ENCODE assay signal across 8 cellular contexts in the genomic region with DNA sequence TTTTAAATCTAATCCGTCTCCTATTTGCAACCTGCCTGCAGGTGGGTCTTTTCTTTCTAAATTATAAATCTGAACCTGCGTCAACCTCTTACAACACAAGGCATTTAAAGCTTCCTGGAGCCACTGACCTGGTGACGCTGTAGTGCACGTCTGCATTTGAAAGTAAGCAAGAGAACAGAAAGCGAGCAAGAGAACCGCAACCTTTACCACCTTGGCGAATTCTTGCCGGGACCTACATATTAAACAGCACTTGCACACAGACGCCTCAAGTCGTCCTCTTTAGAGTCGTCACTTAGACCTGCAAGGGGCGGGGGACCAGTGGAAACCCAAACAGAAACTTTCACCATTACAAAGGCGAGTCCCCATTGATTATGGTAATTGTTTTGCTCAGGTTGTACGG. TPM values are rescaled to one million over a fixed set of nuclear protein-coding genes. Genes with fewer than 3 reads are reported as not detected.
DNase-seq lines count a peak whose midpoint lies in the region; ATAC-seq, FAIRE-seq and TF ChIP-seq lines count a peak whose summit lies in the region.

No MANE protein-coding gene starts in this region.

- TF ChIP-seq CTCF in heart left ventricle (IDR thresholded peaks at IDR 0.05) (no peak), kidney (IDR thresholded peaks at IDR 0.05; ENCODE audit: borderline replicate concordance, extremely low read depth, insufficient read depth) (no peak), mucosa of descending colon (IDR thresholded peaks at IDR 0.05) (no peak), adrenal gland (IDR thresholded peaks at IDR 0.05) (no peak)
- no peak for TF ChIP-seq CTCF in activated CD8-positive, alpha-beta T cell treated with anti-CD3 and anti-CD28 coated beads for 36 hours (IDR thresholded peaks at IDR 0.05)

- no peaks in the 10 kb centered on the region for H3K9me3 ChIP-seq in heart left ventricle
- H3K9me3 ChIP-seq in kidney (ENCODE audit: control insufficient read depth in 1 of 2, low read length in 2 of 2): no peaks in the 10 kb centered on the region
- H3K9me3 ChIP-seq in mucosa of descending colon: no peaks in the 10 kb centered on the region
- H3K9me3 ChIP-seq in adrenal gland (replicated peaks in 1 of 3): no peaks in the 10 kb centered on the region

- CTCF ChIA-PET in activated CD8-positive, alpha-beta T cell treated with anti-CD3 and anti-CD28 coated beads for 36 hours (lab: Charles Lee): no interaction called here

- intact Hi-C loops in heart left ventricle (cut with DNase I): no loop called here
- intact Hi-C loops in left cardiac atrium (cut with DNase I): no loop called here
- intact Hi-C loops in activated CD8-positive, alpha-beta T cell treated with anti-CD3 and anti-CD28 coated beads for 36 hours (cut with micrococcal nuclease): no loop called here
- intact Hi-C loops in kidney (cut with DNase I): no loop called here
- intact Hi-C loops in mucosa of descending colon (cut with DNase I, micrococcal nuclease): no loop called here
- intact Hi-C loops in adrenal gland (cut with DNase I): no loop called here

- H3K4me1 Mint-ChIP-seq in activated CD8-positive, alpha-beta T cell treated with anti-CD3 and anti-CD28 coated beads for 36 hours (ENCODE audit: low read depth): peaks cover 3% of the 10 kb centered on the region

- no peak overlapping the region for H3K9ac ChIP-seq in kidney (ENCODE audit: low read length in 2 of 2)

- DNase-seq in heart left ventricle (no peak), left cardiac atrium (no peak), kidney (no peak), mucosa of descending colon (no peak), adrenal gland (no peak)
- peak; percentile 75 for DNase-seq in activated CD8-positive, alpha-beta T cell treated with anti-CD3 and anti-CD28 coated beads for 36 hours

- H3K27ac ChIP-seq in heart left ventricle: peak overlapping the region in 1 of 12 donors; percentile 25
- no peak overlapping the region for H3K27ac ChIP-seq in kidney (ENCODE audit: low read depth in 2 of 2, low read length in 2 of 2)
- no peak overlapping the region for H3K27ac ChIP-seq in urinary bladder (ENCODE audit: low read depth)
- no peak overlapping the region for H3K27ac ChIP-seq in adrenal gland

- H3K4me3 ChIP-seq in heart left ventricle (peak overlapping the region in 9 of 12 donors; percentile 20 to 50 (median 39)), kidney (ENCODE audit: low read length in 2 of 2) (peak overlapping the region; percentile 26 to 52), urinary bladder (ENCODE audit: low read depth, low read length) (peak overlapping the region; percentile 28), mucosa of descending colon (no peak overlapping the region), adrenal gland (no peak overlapping the region)

- peaks cover 0 to 14% (median 1%) of the 10 kb centered on the region in 12 donors for H3K4me1 ChIP-seq in heart left ventricle
- H3K4me1 ChIP-seq in kidney (ENCODE audit: control insufficient read depth in 1 of 2, insufficient read depth in 1 of 2, low read depth in 1 of 2, low read length in 2 of 2): no peaks in the 10 kb centered on the region
- peaks cover 2% of the 10 kb centered on the region for H3K4me1 ChIP-seq in urinary bladder (ENCODE audit: insufficient read depth)
- no peaks in the 10 kb centered on the region for H3K4me1 ChIP-seq in mucosa of descending colon (ENCODE audit: low read depth)
- H3K4me1 ChIP-seq in adrenal gland (replicated peaks in 1 of 2): no peaks in the 10 kb centered on the region

- H3K9me3 Mint-ChIP-seq in activated CD8-positive, alpha-beta T cell treated with anti-CD3 and anti-CD28 coated beads for 36 hours: no peaks in the 10 kb centered on the region

- H3K27me3 ChIP-seq in heart left ventricle (peaks cover 0 to 33% (median 0%) of the 10 kb centered on the region in 9 donors), adrenal gland (no peaks in the 10 kb centered on the region)

- POLR2A ChIA-PET in activated CD8-positive, alpha-beta T cell treated with anti-CD3 and anti-CD28 coated beads for 36 hours (lab: Charles Lee): no interaction called here

- H3K36me3 ChIP-seq in heart left ventricle: no peaks in the 10 kb centered on the region
- H3K36me3 ChIP-seq in kidney (ENCODE audit: control insufficient read depth in 1 of 2, insufficient read depth in 2 of 2, low read length in 2 of 2): no peaks in the 10 kb centered on the region
- H3K36me3 ChIP-seq in urinary bladder (ENCODE audit: insufficient read depth): no peaks in the 10 kb centered on the region
- H3K36me3 ChIP-seq in mucosa of descending colon (ENCODE audit: low read depth): no peaks in the 10 kb centered on the region
- H3K36me3 ChIP-seq in adrenal gland (replicated peaks in 1 of 2): no peaks in the 10 kb centered on the region

- no peak for ATAC-seq in heart left ventricle
- no peak for ATAC-seq in left cardiac atrium
- peak; percentile 92 for ATAC-seq in activated CD8-positive, alpha-beta T cell treated with anti-CD3 and anti-CD28 coated beads for 36 hours
- no peak for ATAC-seq in mucosa of descending colon
- no peak for ATAC-seq in GM19452 (IDR thresholded peaks at IDR 0.05; ENCODE audit: unreplicated experiment)

- peaks cover 58% of the 10 kb centered on the region for H3K27me3 Mint-ChIP-seq in activated CD8-positive, alpha-beta T cell treated with anti-CD3 and anti-CD28 coated beads for 36 hours

- no peak for TF ChIP-seq POLR2A in heart left ventricle (IDR thresholded peaks at IDR 0.05)
- TF ChIP-seq POLR2A in adrenal gland (IDR thresholded peaks at IDR 0.05): no peak

- H3K4me3 Mint-ChIP-seq in activated CD8-positive, alpha-beta T cell treated with anti-CD3 and anti-CD28 coated beads for 36 hours: peak overlapping the region; percentile 50

- no peak for FAIRE-seq in kidney (lab: Jason Lieb, UNC)

- WGBS in heart left ventricle, 4 donors: 68 to 89% (median 81%) methylated on average over 14 of the region's 14 CpGs
- WGBS in urinary bladder: 77% methylated on average over 14 of the region's 14 CpGs
- WGBS in adrenal gland, 4 donors: 61 to 82% (median 72%) methylated on average over 14 of the region's 14 CpGs

- H3K27ac Mint-ChIP-seq in activated CD8-positive, alpha-beta T cell treated with anti-CD3 and anti-CD28 coated beads for 36 hours: no peak overlapping the region

- no peaks in the 10 kb centered on the region for H3K36me3 Mint-ChIP-seq in activated CD8-positive, alpha-beta T cell treated with anti-CD3 and anti-CD28 coated beads for 36 hours (ENCODE audit: low read depth)

RNA-seq across cellular contexts. Expression of gene GLI3, which starts 9.5 kb away (rescaled TPM):
- 10 to 100 TPM in 1 of 9 donors, 1 to 10 TPM in 8; 2.0 to 14.4 (median 6.4) TPM for total RNA-seq in heart left ventricle
- 1 to 10 TPM in 1 of 2 donors, under 1 TPM in 1; 0.50 to 2.3 TPM for polyA plus RNA-seq in heart left ventricle
- 1 to 10 TPM; 6.0 to 8.1 TPM for total RNA-seq in left cardiac atrium
- not detected for total RNA-seq in activated CD8-positive, alpha-beta T cell treated with anti-CD3 and anti-CD28 coated beads for 36 hours
- total RNA-seq in kidney: 11.1 TPM
- 0.92 TPM for polyA plus RNA-seq in kidney (ENCODE audit: insufficient read depth, low read depth, low replicate concordance)
- 23.2 TPM for total RNA-seq in urinary bladder
- 8.1 TPM for polyA plus RNA-seq in urinary bladder
- total RNA-seq in mucosa of descending colon: 10 to 100 TPM in 1 of 3 donors, 1 to 10 TPM in 2; 3.0 to 56.3 (median 8.8) TPM
- 10 to 100 TPM in 3 of 8 donors, 1 to 10 TPM in 5; 2.7 to 18.0 (median 6.5) TPM for total RNA-seq in adrenal gland
- polyA plus RNA-seq in adrenal gland: 1 to 10 TPM; 1.1 to 2.4 (median 1.7) TPM

Comparison
In these comparisons a context has a peak if more than half of its experiments do, and no peak if none do; other contexts are left out.
1. H3K4me3 ChIP-seq: peak in heart left ventricle (9 of 12), kidney (2 of 2) and urinary bladder (single experiment); none in mucosa of descending colon (single experiment) and adrenal gland (0 of 4).